ENCODE assay signal across 27 cellular contexts in the genomic region with DNA sequence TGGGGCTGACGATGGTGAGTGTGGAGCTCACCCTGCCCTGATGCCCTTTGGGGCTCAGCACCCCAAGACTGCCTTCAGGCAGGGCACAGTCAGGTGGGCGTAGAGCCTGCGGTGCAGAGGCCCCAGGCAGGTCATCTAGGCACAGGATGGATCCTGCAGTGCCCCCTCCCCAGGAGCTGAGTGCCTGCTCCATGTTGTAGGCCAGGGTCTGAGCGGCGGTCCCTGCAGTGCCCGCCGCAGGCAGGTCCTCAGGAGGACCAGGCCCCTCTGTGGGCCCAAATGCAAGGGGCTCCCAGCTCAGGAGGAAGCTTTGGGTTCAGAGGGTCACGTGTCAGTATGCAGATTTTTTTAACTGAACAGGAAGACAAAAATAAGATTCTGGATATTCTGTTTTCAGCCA. TPM values are rescaled to one million over a fixed set of nuclear protein-coding genes. Genes with fewer than 3 reads are reported as not detected.
"Had no signal": no experiment of that assay in that cellular context is flagged by ENCODE, and none has a peak within 500 bp of the region (broad histone marks: within the 10 kb centered on the region; RNA-seq: fewer than 3 reads in every experiment).

No MANE protein-coding gene starts in this region.

- H3K27me3 Mint-ChIP-seq: activated B cell treated with CpG ODN at 0.5 μM for 24 hours; activated CD4-positive, alpha-beta T cell treated with anti-CD3 and anti-CD28 coated beads for 36 hours; activated CD8-positive, alpha-beta memory T cell treated with anti-CD3 and anti-CD28 coated beads, Interleukin-2, amount 10 ng/mL, durations not matched to agents 7 days and 5 days; activated naive CD8-positive, alpha-beta T cell treated with anti-CD3 and anti-CD28 coated beads, Interleukin-2, amount 10 ng/mL, durations not matched to agents 7 days and 5 days; memory B cell; naive thymus-derived CD4-positive, alpha-beta T cell had no signal

- ATAC-seq: activated CD4-positive, alpha-beta T cell treated with anti-CD3 and anti-CD28 coated beads for 36 hours; activated CD8-positive, alpha-beta memory T cell treated with anti-CD3 and anti-CD28 coated beads, Interleukin-2, amount 10 ng/mL, durations not matched to agents 7 days and 5 days; activated CD8-positive, alpha-beta T cell treated with anti-CD3 and anti-CD28 coated beads, Interleukin-2, amount 10 ng/mL, durations not matched to agents 7 days and 5 days; heart right ventricle; naive thymus-derived CD4-positive, alpha-beta T cell; right cardiac atrium; stimulated activated naive CD8-positive, alpha-beta T cell treated with anti-CD3 and anti-CD28 coated beads, Interleukin-15, Interleukin-2, amounts not matched to agents 100 U/mL and 50 U/mL, for 24 hours had no signal

- H3K27ac ChIP-seq: epithelial cell of prostate, esophagus squamous epithelium, heart right ventricle, spleen, thoracic aorta, uterus had no signal

- H3K27ac Mint-ChIP-seq: activated CD4-positive, alpha-beta T cell treated with anti-CD3 and anti-CD28 coated beads for 36 hours; activated CD8-positive, alpha-beta memory T cell treated with anti-CD3 and anti-CD28 coated beads, Interleukin-2, amount 10 ng/mL, durations not matched to agents 7 days and 5 days; activated naive CD8-positive, alpha-beta T cell treated with anti-CD3 and anti-CD28 coated beads, Interleukin-2, amount 10 ng/mL, durations not matched to agents 7 days and 5 days; memory B cell had no signal

- H3K9me3 Mint-ChIP-seq: activated B cell treated with CpG ODN at 0.5 μM for 24 hours; activated naive CD8-positive, alpha-beta T cell treated with anti-CD3 and anti-CD28 coated beads, Interleukin-2, amount 10 ng/mL, durations not matched to agents 7 days and 5 days; memory B cell; T-helper 2 cell treated with Interferon-gamma antibody and Interleukin-4, amounts not matched to agents 5 μg/mL and 100 μg/mL, for 36 hours had no signal

- DNase-seq: activated B cell treated with CpG ODN at 0.5 μM for 24 hours; activated CD4-positive, alpha-beta T cell treated with anti-CD3 and anti-CD28 coated beads for 36 hours; activated CD8-positive, alpha-beta memory T cell treated with anti-CD3 and anti-CD28 coated beads, Interleukin-2, amount 10 ng/mL, durations not matched to agents 7 days and 5 days; activated CD8-positive, alpha-beta T cell treated with anti-CD3 and anti-CD28 coated beads, Interleukin-2, amount 10 ng/mL, durations not matched to agents 7 days and 5 days; activated effector memory CD4-positive, alpha-beta T cell treated with Interleukin-2 at 50 U/mL for 16 hours; activated naive CD4-positive, alpha-beta T cell treated with Interleukin-2 at 50 U/mL for 16 hours; activated naive CD8-positive, alpha-beta T cell treated with anti-CD3 and anti-CD28 coated beads, Interleukin-2, amount 10 ng/mL, durations not matched to agents 7 days and 5 days; caudate nucleus; effector CD4-positive, alpha-beta T cell; esophagus squamous epithelium; foreskin melanocyte; heart right ventricle; midbrain; naive thymus-derived CD4-positive, alpha-beta T cell; posterior cingulate gyrus; spleen; stimulated activated CD4-positive, alpha-beta T cell treated with anti-CD3 and anti-CD28 coated beads, Interleukin-2, amount 100 ng/mL, for 48 hours; stimulated activated naive CD8-positive, alpha-beta T cell treated with anti-CD3 and anti-CD28 coated beads, Interleukin-15, Interleukin-2, amounts not matched to agents 100 U/mL and 50 U/mL, for 24 hours; T-helper 1 cell; trophoblast cell; uterus had no signal

RNA-seq across cellular contexts. Expression of a gene that starts 17.8 kb away (rescaled TPM):
- total RNA-seq: activated CD4-positive, alpha-beta T cell treated with anti-CD3 and anti-CD28 coated beads for 36 hours; activated CD8-positive, alpha-beta T cell treated with anti-CD3 and anti-CD28 coated beads, Interleukin-2, amount 10 ng/mL, durations not matched to agents 7 days and 5 days; osteoblast had no signal
- polyA plus RNA-seq: naive thymus-derived CD4-positive, alpha-beta T cell had no signal
